24 cellular contexts compared by ENCODE assay signal in genomic region chr16:12587170-12587569, GRCh38.
"Had no signal": no experiment of that assay in that cellular context is flagged by ENCODE, and none has a peak within 500 bp of the region (broad histone marks: within the 10 kb centered on the region; RNA-seq: fewer than 3 reads in every experiment).

No MANE protein-coding gene starts in this region.

- H3K4me3 ChIP-seq: left ventricle myocardium inferior, lower lobe of right lung, neural progenitor cell, prostate gland, skin epidermis, stomach, thoracic aorta, transverse colon had no signal

- H3K9ac ChIP-seq: neural progenitor cell, parathyroid adenoma had no signal

- H3K79me2 ChIP-seq: parathyroid adenoma had no signal

- H3K4me3 Mint-ChIP-seq: immature natural killer cell; memory B cell; mesothelial cell of epicardium; natural killer cell treated with Interleukin-12 subunit alpha and Interleukin-12 subunit beta and Interleukin-15 and Interleukin-18, amount 100 ng/mL, for 72 hours; neural progenitor cell had no signal

- H3K9me3 Mint-ChIP-seq: immature natural killer cell; mesothelial cell of epicardium; natural killer cell treated with Interleukin-12 subunit alpha and Interleukin-12 subunit beta and Interleukin-15 and Interleukin-18, amount 100 ng/mL, for 72 hours; neural progenitor cell had no signal

- H3K9me3 ChIP-seq: lower lobe of right lung, prostate gland, thoracic aorta, transverse colon had no signal

- H3K27me3 ChIP-seq: foreskin keratinocyte, neural progenitor cell, transverse colon had no signal

- H3K36me3 Mint-ChIP-seq: immature natural killer cell; mesothelial cell of epicardium; natural killer cell treated with Interleukin-12 subunit alpha and Interleukin-12 subunit beta and Interleukin-15 and Interleukin-18, amount 100 ng/mL, for 72 hours; neural progenitor cell had no signal

- H2AFZ ChIP-seq: neural progenitor cell, parathyroid adenoma had no signal

- H3K27ac Mint-ChIP-seq: memory B cell; mesothelial cell of epicardium; natural killer cell treated with Interleukin-12 subunit alpha and Interleukin-12 subunit beta and Interleukin-15 and Interleukin-18, amount 100 ng/mL, for 72 hours; neural progenitor cell had no signal

- H3K4me1 Mint-ChIP-seq: immature natural killer cell, memory B cell, mesothelial cell of epicardium, neural progenitor cell had no signal

- H3K27ac ChIP-seq: foreskin keratinocyte, left ventricle myocardium inferior, lower lobe of right lung, neural progenitor cell, parathyroid adenoma, prostate gland, skin epidermis, stomach, thoracic aorta, transverse colon had no signal

- H3K36me3 ChIP-seq: left ventricle myocardium inferior, lower lobe of right lung, neural progenitor cell, prostate gland, stomach, thoracic aorta, transverse colon had no signal

- H3K4me2 ChIP-seq: neural progenitor cell had no signal

- DNase-seq: dermis blood vessel endothelial cell; erythroblast; foreskin keratinocyte; immature natural killer cell; left cardiac atrium; left ventricle myocardium inferior; lower lobe of right lung; occipital lobe; retina; stimulated activated CD4-positive, alpha-beta T cell treated with anti-CD3 and anti-CD28 coated beads, Interleukin-2, amount 100 ng/mL, for 24 hours; stimulated activated CD4-positive, alpha-beta T cell treated with anti-CD3 and anti-CD28 coated beads, Interleukin-4, amount 100 ng/mL, for 4 hours; stimulated activated naive CD4-positive, alpha-beta T cell; stomach; substantia nigra; transverse colon had no signal

- H3K4me1 ChIP-seq: foreskin keratinocyte, left ventricle myocardium inferior, lower lobe of right lung, neural progenitor cell, parathyroid adenoma, prostate gland, stomach, transverse colon had no signal

- ATAC-seq: foreskin keratinocyte; left cardiac atrium; lower lobe of right lung; natural killer cell treated with Interleukin-12 subunit alpha and Interleukin-12 subunit beta and Interleukin-15 and Interleukin-18, amount 100 ng/mL, for 72 hours; sciatic nerve had no signal
